ENCODE assay signal across 7 cellular contexts in the genomic region with DNA sequence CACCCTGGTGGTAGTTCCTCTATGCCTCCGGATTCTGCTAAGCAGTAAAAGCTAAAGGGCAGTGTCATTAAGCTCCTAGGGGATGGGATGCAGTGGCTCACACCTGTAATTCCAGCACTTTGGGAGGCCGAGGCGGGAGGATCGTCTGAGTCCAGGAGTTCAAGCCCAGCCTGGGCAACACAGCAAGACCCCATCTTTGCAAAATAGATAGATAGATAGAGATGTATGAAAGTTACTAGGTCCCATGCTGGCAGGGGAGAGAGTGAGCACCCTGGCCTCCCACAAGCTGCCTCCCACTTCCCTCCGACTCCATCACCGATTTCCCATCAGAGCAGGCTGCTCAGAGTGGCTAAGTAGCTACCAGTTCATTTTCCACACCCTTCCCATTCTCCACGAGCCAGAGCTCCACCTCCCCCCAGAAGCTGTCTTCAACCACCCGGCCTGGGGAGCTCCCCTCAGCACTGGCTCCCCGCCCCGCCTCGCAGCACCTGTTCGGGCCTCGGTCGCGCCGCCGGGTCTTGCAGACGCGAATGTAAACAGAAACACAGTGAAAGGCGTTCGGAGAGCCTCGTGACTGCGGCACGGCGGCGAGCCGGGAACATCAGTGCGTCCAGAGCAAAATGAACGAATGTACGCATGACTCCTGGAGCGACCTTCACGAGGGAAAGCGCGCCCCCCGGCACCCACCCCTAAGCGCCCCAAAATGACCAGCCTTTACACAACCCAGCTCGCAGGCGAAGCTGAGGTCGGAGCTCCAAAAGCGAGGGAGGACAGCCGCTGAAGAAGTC. TPM values are rescaled to one million over a fixed set of nuclear protein-coding genes. Genes with fewer than 3 reads are reported as not detected.
DNase-seq lines count a peak whose midpoint lies in the region; ATAC-seq, FAIRE-seq and TF ChIP-seq lines count a peak whose summit lies in the region.

No MANE protein-coding gene starts in this region.

- H3K79me1 ChIP-seq in IMR-90 (ENCODE audit: low read depth in 1 of 2, low read length in 2 of 2): peaks cover 13 to 31% of the 10 kb centered on the region in 2 experiments

- H3K27me3 ChIP-seq in IMR-90 (ENCODE audit: control insufficient read depth, insufficient read depth, low read length) (no peaks in the 10 kb centered on the region), endocrine pancreas (ENCODE audit: control insufficient read depth, insufficient read depth, low read length) (no peaks in the 10 kb centered on the region)

- DNase-seq in GM12864 (ENCODE audit: low read depth) (no peak), IMR-90 (no peak), urothelium cell line (ENCODE audit: low spot score) (no peak)
- DNase-seq in naive thymus-derived CD8-positive, alpha-beta T cell: peak in 5 of 10 donors; percentile 59 to 67 (median 60)

- H2BK15ac ChIP-seq in IMR-90 (ENCODE audit: low read depth, low read length): no peak overlapping the region

- TF ChIP-seq RAD21 in IMR-90 (IDR thresholded peaks at IDR 0.05; ENCODE audit: low read length): no peak

- peaks cover 0 to 2% (median 0%) of the 10 kb centered on the region in 3 donors for H3K36me3 Mint-ChIP-seq in naive thymus-derived CD8-positive, alpha-beta T cell

- H2AFZ ChIP-seq in IMR-90 (replicated peaks; ENCODE audit: low read length, poor library complexity): peak overlapping the region; percentile 98

- ATAC-seq in GM21619 (IDR thresholded peaks at IDR 0.05; ENCODE audit: unreplicated experiment) (peak; percentile 26), IMR-90 (ENCODE audit: low read depth) (peak; percentile 18)
- ATAC-seq in naive thymus-derived CD8-positive, alpha-beta T cell: peak; percentile 43 to 48

- in situ Hi-C loops in IMR-90 (cut with MboI; ENCODE audit: low sequenced_read_pairs): loop anchor here (25.0 kb wide), 1 partner anchor 507 kb away; no protein-coding TSS in a partner anchor

- no peaks in the 10 kb centered on the region for H3K36me3 ChIP-seq in IMR-90 (ENCODE audit: control insufficient read depth, insufficient read depth, low read length)
- H3K36me3 ChIP-seq in endocrine pancreas (ENCODE audit: control insufficient read depth, insufficient read depth, low read length): no peaks in the 10 kb centered on the region

- H3K9me3 Mint-ChIP-seq in naive thymus-derived CD8-positive, alpha-beta T cell: no peaks in the 10 kb centered on the region

- H4K91ac ChIP-seq in IMR-90 (ENCODE audit: insufficient read depth, low read depth, low read length): no peak overlapping the region

- no peaks in the 10 kb centered on the region for H3K9me1 ChIP-seq in IMR-90 (ENCODE audit: insufficient read depth, low read length)

- CTCF ChIA-PET in IMR-90 (lab: Yijun Ruan, JAX): interaction anchor here (0.8 to 2.3 kb wide), 6 partner anchors 9 to 166 kb away, joined by 3 to 7 read pairs (median 3); no protein-coding TSS in a partner anchor

- no TSS peak for BruUV-seq in IMR-90 (replicated peaks; lab: Mats Ljungman, UMichigan)

- H3K23ac ChIP-seq in IMR-90 (ENCODE audit: low read depth, low read length): no peak overlapping the region

- TF ChIP-seq POLR2A in IMR-90 (IDR thresholded peaks at IDR 0.05; ENCODE audit: low read depth, low read length): no peak

- H3K9ac ChIP-seq in IMR-90 (ENCODE audit: low read depth, low read length) (0 out of 2 replicates have a peak overlapping the region, but pooled peaks have one; percentile 19), endocrine pancreas (ENCODE audit: control insufficient read depth, insufficient read depth, low read length) (peak overlapping the region; percentile 8)

- TF ChIP-seq CTCF in GM12864 (IDR thresholded peaks at IDR 0.05; ENCODE audit: low read depth, low read length, missing control alignments) (no peak), IMR-90 (conservative IDR thresholded peaks at IDR 0.05; ENCODE audit: low read depth, low read length) (no peak), VCaP (conservative IDR thresholded peaks at IDR 0.05) (no peak)

- no peak overlapping the region for H3K4ac ChIP-seq in IMR-90 (ENCODE audit: low read depth, low read length)

- no peak overlapping the region for H3K14ac ChIP-seq in IMR-90 (replicated peaks; ENCODE audit: low read depth, low read length)

- H3K56ac ChIP-seq in IMR-90 (ENCODE audit: extremely low read depth, insufficient read depth, low read length): no peak overlapping the region

- H3K27ac Mint-ChIP-seq in naive thymus-derived CD8-positive, alpha-beta T cell: peak overlapping the region; percentile 79 to 99 (median 96)

- no peaks in the 10 kb centered on the region for H3K27me3 Mint-ChIP-seq in naive thymus-derived CD8-positive, alpha-beta T cell

- H4K5ac ChIP-seq in IMR-90 (ENCODE audit: low read depth, low read length): no peak overlapping the region

- peak; percentile 70 for FAIRE-seq in urothelium cell line (lab: Jason Lieb, UNC)

- H3K27ac ChIP-seq in IMR-90 (ENCODE audit: insufficient read depth, low read length) (no peak overlapping the region), VCaP (peak overlapping the region; percentile 82)

- H3K4me2 ChIP-seq in IMR-90 (ENCODE audit: low read depth, low read length): peak overlapping the region; percentile 76

- peak overlapping the region; percentile 94 for H2AK9ac ChIP-seq in IMR-90 (replicated peaks; ENCODE audit: low read depth, low read length, poor library complexity)

- intact Hi-C loops in IMR-90 (cut with micrococcal nuclease): no loop called here

- H3K4me1 ChIP-seq in IMR-90 (ENCODE audit: control insufficient read depth, insufficient read depth, low read length) (peaks cover 2% of the 10 kb centered on the region; the same call in 1 of the 2 replicates), endocrine pancreas (ENCODE audit: control insufficient read depth, insufficient read depth, low read length) (peaks cover 10% of the 10 kb centered on the region)

- H4K8ac ChIP-seq in IMR-90 (ENCODE audit: low read depth in 2 of 2, low read length in 2 of 2): no peak overlapping the region

- WGBS in IMR-90 (ENCODE audit: extremely low coverage in 2 of 2, insufficient read length in 1 of 2), 2 experiments: 9% methylated on average over 18 of the region's 41 CpGs; no CpG with 5 or more reads in 1 of the 2 experiments

- H3K4me3 ChIP-seq in GM12864 (ENCODE audit: low read depth, low read length) (peak overlapping the region; percentile 68), IMR-90 (ENCODE audit: insufficient read depth, low read depth, low read length) (peak overlapping the region; percentile 63), endocrine pancreas (ENCODE audit: control insufficient read depth, insufficient read depth, low read length) (peak overlapping the region; percentile 30)

- H2BK20ac ChIP-seq in IMR-90 (ENCODE audit: low read depth, low read length): no peak overlapping the region

- H3K4me3 Mint-ChIP-seq in naive thymus-derived CD8-positive, alpha-beta T cell: peak overlapping the region; percentile 81 to 98 (median 96)

- H2BK120ac ChIP-seq in IMR-90 (ENCODE audit: low read depth, low read length): no peak overlapping the region

- dilution Hi-C loops in IMR-90 (cut with HindIII; ENCODE audit: low sequenced_read_pairs, unreplicated experiment): no loop called here

- H2BK5ac ChIP-seq in IMR-90 (ENCODE audit: low read depth, low read length, poor library complexity, severe bottlenecking): no peak overlapping the region

- H4K20me1 ChIP-seq in IMR-90 (ENCODE audit: insufficient read depth, low read length): peaks cover 3% of the 10 kb centered on the region

- no peak overlapping the region for H2AK5ac ChIP-seq in IMR-90 (ENCODE audit: low read depth, low read length)

- H3K4me1 Mint-ChIP-seq in naive thymus-derived CD8-positive, alpha-beta T cell: peaks cover 36 to 82% (median 74%) of the 10 kb centered on the region in 4 donors

- POLR2A ChIA-PET in IMR-90 (lab: Charles Lee; ENCODE audit: unreplicated experiment): interaction anchor here (0.6 kb wide), 2 partner anchors 39 to 312 kb away, joined by 4 to 10 read pairs; no protein-coding TSS in a partner anchor
- POLR2A ChIA-PET in naive thymus-derived CD8-positive, alpha-beta T cell (lab: Charles Lee): interaction anchor here (0.8 to 5.0 kb wide), 17 partner anchors 10 to 1467 kb away, joined by 3 to 64 read pairs (median 5); partner anchors contain the start of genes ACTR2, AFTPH, MDH1 and RAB1A

- no peak overlapping the region for H3K18ac ChIP-seq in IMR-90 (ENCODE audit: low read depth, low read length)

- H3K9me3 ChIP-seq in IMR-90 (ENCODE audit: control insufficient read depth, insufficient read depth, low read length) (no peaks in the 10 kb centered on the region), endocrine pancreas (ENCODE audit: control insufficient read depth, low read length) (no peaks in the 10 kb centered on the region)

TF ChIP-seq in IMR-90, 13 proteins besides CTCF, POLR2A, EP300 and RAD21:
- TF ChIP-seq BHLHE40 (IDR thresholded peaks at IDR 0.05; ENCODE audit: low read depth, low read length): 0 out of 2 replicates have a peak, but pooled peaks have one; percentile 31
- TF ChIP-seq, protein P1, sequence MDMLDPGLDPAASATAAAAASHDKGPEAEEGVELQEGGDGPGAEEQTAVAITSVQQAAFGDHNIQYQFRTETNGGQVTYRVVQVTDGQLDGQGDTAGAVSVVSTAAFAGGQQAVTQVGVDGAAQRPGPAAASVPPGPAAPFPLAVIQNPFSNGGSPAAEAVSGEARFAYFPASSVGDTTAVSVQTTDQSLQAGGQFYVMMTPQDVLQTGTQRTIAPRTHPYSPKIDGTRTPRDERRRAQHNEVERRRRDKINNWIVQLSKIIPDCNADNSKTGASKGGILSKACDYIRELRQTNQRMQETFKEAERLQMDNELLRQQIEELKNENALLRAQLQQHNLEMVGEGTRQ (IDR thresholded peaks at IDR 0.05; ENCODE audit: low read depth, low read length): no peak

RNA-seq across cellular contexts. Expression of gene CEP68, which starts 0.6 kb away (rescaled TPM):
- total RNA-seq in IMR-90 (2012; rRNA removed): 5.3 and 5.6 TPM in 2 replicates
- polyA plus RNA-seq in IMR-90 (2012; rRNA removed): 5.5 TPM in 2 replicates
- polyA plus RNA-seq in IMR-90 (2012; cell fraction: cytosol; rRNA removed): 3.8 and 5.6 TPM in 2 replicates
- 8.2 and 8.7 TPM in 2 replicates for polyA plus RNA-seq in IMR-90 (2012; cell fraction: nucleus; rRNA removed; ENCODE audit: low replicate concordance)
- 10 to 100 TPM; 53.3 to 61.7 TPM for total RNA-seq in naive thymus-derived CD8-positive, alpha-beta T cell
- polyA plus RNA-seq in naive thymus-derived CD8-positive, alpha-beta T cell: 10 to 100 TPM; 26.6 to 39.1 (median 34.7) TPM
